Comparison of ENCODE assay signal across 9 cellular contexts in the genomic region with DNA sequence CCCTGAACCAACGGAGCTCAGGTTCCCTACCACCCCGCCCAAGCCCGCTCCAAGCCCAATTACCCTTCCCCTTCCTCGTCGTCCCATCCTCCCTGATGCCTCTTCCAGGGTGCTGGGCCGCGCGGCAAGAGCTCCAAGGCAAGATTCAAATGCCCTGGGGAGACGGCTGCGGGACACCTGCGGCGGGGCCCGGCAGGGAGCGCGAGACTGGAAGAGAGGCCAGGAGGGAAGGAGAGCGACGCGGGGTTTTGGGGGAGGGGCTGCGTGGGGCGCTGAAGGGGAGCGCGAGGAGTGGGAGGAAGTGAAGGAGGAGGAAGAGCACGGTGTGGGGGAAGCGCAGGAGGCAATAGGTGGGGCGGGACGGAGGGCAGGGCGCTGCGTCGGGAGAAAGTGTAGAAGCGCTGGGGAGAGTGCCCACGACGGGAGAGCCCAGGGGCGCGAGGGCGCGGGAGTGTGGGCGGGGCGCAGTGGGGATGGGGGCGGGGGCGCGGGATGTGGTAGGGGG. TPM values are rescaled to one million over a fixed set of nuclear protein-coding genes. Genes with fewer than 3 reads are reported as not detected.
A peak's percentile ranks its signal among the peaks of the same experiment; 100 is the strongest.
DNase-seq lines count a peak whose midpoint lies in the region; ATAC-seq and TF ChIP-seq lines count a peak whose summit lies in the region.
"Had no signal": no experiment of that assay in that cellular context is flagged by ENCODE, and none has a peak within 500 bp of the region (broad histone marks: within the 10 kb centered on the region; RNA-seq: fewer than 3 reads in every experiment).

No MANE protein-coding gene starts in this region.

- peak; percentile 57 to 70 for DNase-seq in Caco-2
- peak; percentile 57 for DNase-seq in PC-3
- peak; percentile 35 for DNase-seq in epithelial cell of esophagus (ENCODE audit: low read depth)
- DNase-seq in myocyte (ENCODE audit: low read depth), result peak; percentile 60
- DNase-seq in NCI-H510A (lab: John Stamatoyannopoulos, UW), result no peak
- no peak for DNase-seq in SHP77 treated with DMSO at 0.1 percent for 48 hours (lab: John Stamatoyannopoulos, UW)

- ATAC-seq in PC-3 (peak; percentile 69), HG02885 (IDR thresholded peaks at IDR 0.05; ENCODE audit: poor library complexity, unreplicated experiment) (no peak), HG02973 (IDR thresholded peaks at IDR 0.05; ENCODE audit: unreplicated experiment) (no peak)

- TF ChIP-seq CTCF in Caco-2 (IDR thresholded peaks at IDR 0.05; ENCODE audit: insufficient read depth in 1 of 2, low read depth in 1 of 2, low read length in 1 of 2, severe bottlenecking in 1 of 2, unreplicated experiment in 1 of 2), result peak in 1 of 2 experiments; percentile 1
- TF ChIP-seq CTCF in PC-3 (conservative IDR thresholded peaks at IDR 0.05; ENCODE audit: low read depth, low read length), result 0 out of 2 replicates have a peak, but pooled peaks have one; percentile 9
- TF ChIP-seq CTCF in epithelial cell of esophagus (IDR thresholded peaks at IDR 0.05; ENCODE audit: insufficient read depth, low read depth, low read length, missing control alignments), result peak; percentile 4

- no peaks in the 10 kb centered on the region for H3F3A ChIP-seq in PC-3 (ENCODE audit: low read length, unreplicated experiment)

- H3K27me3 ChIP-seq in Caco-2 (replicated peaks; ENCODE audit: control insufficient read depth, insufficient read depth, low read length) (no peaks in the 10 kb centered on the region), PC-3 (ENCODE audit: low read length) (no peaks in the 10 kb centered on the region)

- H3K4me2 ChIP-seq in PC-3 (ENCODE audit: low read length), result peak overlapping the region; percentile 91
- H3K4me2 ChIP-seq: KMS-11 had no signal

- BruUV-seq in Caco-2 (replicated peaks; lab: Mats Ljungman, UMichigan), result no TSS peak
- BruUV-seq in PC-3 (replicated peaks; lab: Mats Ljungman, UMichigan), result no TSS peak

- H3K4me3 Mint-ChIP-seq in Caco-2 (ENCODE audit: unreplicated experiment), result peak overlapping the region; percentile 80

- H3K27me3 Mint-ChIP-seq in Caco-2 (ENCODE audit: insufficient read depth, unreplicated experiment), result no peaks in the 10 kb centered on the region

- no peaks in the 10 kb centered on the region for H3K9me3 Mint-ChIP-seq in Caco-2 (ENCODE audit: unreplicated experiment)

- peaks cover 12% of the 10 kb centered on the region for H3K4me1 Mint-ChIP-seq in Caco-2 (ENCODE audit: low read depth, unreplicated experiment)

- peak overlapping the region; percentile 93 for H2AFZ ChIP-seq in PC-3 (ENCODE audit: low read length)

- peak overlapping the region; percentile 80 for H3K9ac ChIP-seq in PC-3 (ENCODE audit: low read length)
- H3K9ac ChIP-seq: KMS-11 had no signal

- H3K4me3 ChIP-seq in Caco-2 (ENCODE audit: low read depth, low read length) (peak overlapping the region; percentile 65), PC-3 (ENCODE audit: low read length) (peak overlapping the region; percentile 88), epithelial cell of esophagus (ENCODE audit: low read length) (peak overlapping the region; percentile 39)

- intact Hi-C loops in Caco-2 (cut with micrococcal nuclease; ENCODE audit: unreplicated experiment) (loop anchor here (5.0 to 10.0 kb wide), 2 partner anchors 49 to 147 kb away; partner anchors contain the start of gene SPIN1), PC-3 (cut with micrococcal nuclease) (loop anchor here (5.0 to 10.0 kb wide), 3 partner anchors 57 to 781 kb away; partner anchors contain the start of genes CKS2, SECISBP2 and SPIN1)

- peak overlapping the region; percentile 63 for H3K27ac Mint-ChIP-seq in Caco-2 (ENCODE audit: unreplicated experiment)

- H3K36me3 Mint-ChIP-seq in Caco-2 (ENCODE audit: insufficient read depth, unreplicated experiment), result peaks cover 5% of the 10 kb centered on the region

- CTCF ChIA-PET in Caco-2 (lab: Charles Lee) (interaction anchor here (0.7 kb wide), 1 partner anchor 11 kb away, joined by 4 read pairs; no protein-coding TSS in a partner anchor), PC-3 (lab: Charles Lee) (interaction anchor here (1.0 kb wide), 1 partner anchor 45 kb away, joined by 3 read pairs; no protein-coding TSS in a partner anchor)

- POLR2A ChIA-PET in Caco-2 (lab: Charles Lee) (no interaction called here), PC-3 (lab: Charles Lee; ENCODE audit: unreplicated experiment) (no interaction called here)

- H3K36me3 ChIP-seq in Caco-2 (ENCODE audit: control insufficient read depth, insufficient read depth, low read length) (no peaks in the 10 kb centered on the region), PC-3 (ENCODE audit: low read depth, low read length) (no peaks in the 10 kb centered on the region)

- no peaks in the 10 kb centered on the region for H4K20me1 ChIP-seq in PC-3 (ENCODE audit: low read length)

- H3K27ac ChIP-seq in PC-3 (ENCODE audit: low read length), result peak overlapping the region; percentile 81
- H3K27ac ChIP-seq: KMS-11 had no signal

- H3K9me3 ChIP-seq in Caco-2 (no peaks in the 10 kb centered on the region), PC-3 (ENCODE audit: low read length) (no peaks in the 10 kb centered on the region)

- H3K9me2 ChIP-seq in PC-3 (replicated peaks; ENCODE audit: low read length), result no peaks in the 10 kb centered on the region

- H3K79me2 ChIP-seq in PC-3 (ENCODE audit: low read length), result peaks cover 28% of the 10 kb centered on the region

- peaks cover 10% of the 10 kb centered on the region; the same call in 1 of the 2 replicates for H3K4me1 ChIP-seq in Caco-2
- peaks cover 27% of the 10 kb centered on the region for H3K4me1 ChIP-seq in PC-3 (ENCODE audit: insufficient read depth, low read length)

RNA-seq across cellular contexts. Expression of gene NXNL2, which starts 1.0 kb away (rescaled TPM):
- total RNA-seq in Caco-2 (2022) (0.52 and 0.60 TPM in 2 replicates), PC-3 (2014; rRNA removed) (0.66 TPM in 1 of 2 replicates, not detected in the other), myocyte (0.27 and 2.4 TPM in 2 replicates)
- polyA plus RNA-seq in myocyte (2012), result 2.1 TPM

Comparison
In these comparisons a context has a peak if more than half of its experiments do, and no peak if none do; other contexts are left out.
1. DNase-seq: peak in Caco-2 (2 of 2), PC-3 (single experiment), epithelial cell of esophagus (single experiment) and myocyte (single experiment); none in NCI-H510A (single experiment) and SHP77 treated with DMSO at 0.1 percent for 48 hours (single experiment).
2. Peak in every context shown above with its lines, with median percentiles within 50 percentile points of each other: H3K4me3 ChIP-seq.